In the genomic region with DNA sequence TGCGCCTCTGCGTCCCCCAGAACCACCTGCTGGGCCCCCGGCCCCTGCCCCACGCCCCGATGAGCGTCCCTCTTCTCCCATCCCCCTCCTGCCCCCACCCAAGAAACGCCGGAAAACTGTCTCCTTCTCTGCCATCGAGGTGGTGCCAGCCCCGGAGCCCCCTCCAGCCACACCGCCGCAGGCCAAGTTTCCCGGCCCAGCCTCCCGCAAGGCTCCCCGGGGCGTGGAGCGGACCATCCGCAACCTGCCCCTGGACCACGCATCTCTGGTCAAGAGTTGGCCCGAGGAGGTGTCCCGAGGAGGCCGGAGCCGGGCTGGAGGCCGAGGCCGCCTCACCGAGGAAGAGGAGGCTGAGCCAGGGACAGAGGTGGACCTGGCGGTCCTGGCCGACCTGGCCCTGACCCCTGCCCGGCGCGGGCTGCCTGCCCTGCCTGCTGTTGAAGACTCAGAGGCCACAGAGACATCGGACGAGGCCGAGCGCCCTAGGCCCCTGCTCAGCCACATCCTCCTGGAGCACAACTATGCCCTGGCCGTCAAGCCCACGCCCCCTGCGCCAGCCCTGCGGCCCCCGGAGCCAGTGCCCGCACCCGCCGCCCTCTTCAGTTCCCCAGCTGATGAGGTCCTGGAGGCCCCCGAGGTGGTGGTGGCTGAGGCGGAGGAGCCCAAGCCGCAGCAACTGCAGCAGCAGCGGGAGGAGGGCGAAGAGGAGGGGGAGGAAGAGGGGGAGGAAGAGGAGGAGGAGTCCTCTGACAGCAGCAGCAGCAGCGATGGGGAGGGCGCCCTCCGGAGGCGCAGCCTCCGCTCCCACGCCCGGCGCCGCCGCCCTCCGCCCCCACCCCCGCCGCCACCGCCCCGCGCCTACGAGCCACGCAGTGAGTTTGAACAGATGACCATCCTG, we compare ENCODE assay signal across 1 cellular context.
TF ChIP-seq lines count a peak whose summit lies in the region.

No MANE protein-coding gene starts in this region.

TF ChIP-seq in HEK293, 187 proteins besides CTCF, POLR2A, EP300 and RAD21 (continued from another document):
- no peak for TF ChIP-seq MEIS1 (CRISPR knock-in tag; IDR thresholded peaks at IDR 0.05; ENCODE audit: borderline replicate concordance)
- TF ChIP-seq ZSCAN16 (tag by site-specific recombination; IDR thresholded peaks at IDR 0.05), result no peak
- TF ChIP-seq, protein P1, sequence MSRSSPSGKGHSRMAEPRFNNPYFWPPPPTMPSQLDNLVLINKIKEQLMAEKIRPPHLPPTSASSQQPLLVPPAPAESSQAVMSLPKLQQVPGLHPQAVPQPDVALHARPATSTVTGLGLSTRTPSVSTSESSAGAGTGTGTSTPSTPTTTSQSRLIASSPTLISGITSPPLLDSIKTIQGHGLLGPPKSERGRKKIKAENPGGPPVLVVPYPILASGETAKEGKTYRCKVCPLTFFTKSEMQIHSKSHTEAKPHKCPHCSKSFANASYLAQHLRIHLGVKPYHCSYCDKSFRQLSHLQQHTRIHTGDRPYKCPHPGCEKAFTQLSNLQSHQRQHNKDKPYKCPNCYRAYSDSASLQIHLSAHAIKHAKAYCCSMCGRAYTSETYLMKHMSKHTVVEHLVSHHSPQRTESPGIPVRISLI (tag by site-specific recombination; IDR thresholded peaks at IDR 0.05), result no peak
- TF ChIP-seq GLIS1 (tag by site-specific recombination; IDR thresholded peaks at IDR 0.05), result no peak
- TF ChIP-seq ZNF350 (tag by site-specific recombination; IDR thresholded peaks at IDR 0.05), result no peak
- TF ChIP-seq, protein P2, sequence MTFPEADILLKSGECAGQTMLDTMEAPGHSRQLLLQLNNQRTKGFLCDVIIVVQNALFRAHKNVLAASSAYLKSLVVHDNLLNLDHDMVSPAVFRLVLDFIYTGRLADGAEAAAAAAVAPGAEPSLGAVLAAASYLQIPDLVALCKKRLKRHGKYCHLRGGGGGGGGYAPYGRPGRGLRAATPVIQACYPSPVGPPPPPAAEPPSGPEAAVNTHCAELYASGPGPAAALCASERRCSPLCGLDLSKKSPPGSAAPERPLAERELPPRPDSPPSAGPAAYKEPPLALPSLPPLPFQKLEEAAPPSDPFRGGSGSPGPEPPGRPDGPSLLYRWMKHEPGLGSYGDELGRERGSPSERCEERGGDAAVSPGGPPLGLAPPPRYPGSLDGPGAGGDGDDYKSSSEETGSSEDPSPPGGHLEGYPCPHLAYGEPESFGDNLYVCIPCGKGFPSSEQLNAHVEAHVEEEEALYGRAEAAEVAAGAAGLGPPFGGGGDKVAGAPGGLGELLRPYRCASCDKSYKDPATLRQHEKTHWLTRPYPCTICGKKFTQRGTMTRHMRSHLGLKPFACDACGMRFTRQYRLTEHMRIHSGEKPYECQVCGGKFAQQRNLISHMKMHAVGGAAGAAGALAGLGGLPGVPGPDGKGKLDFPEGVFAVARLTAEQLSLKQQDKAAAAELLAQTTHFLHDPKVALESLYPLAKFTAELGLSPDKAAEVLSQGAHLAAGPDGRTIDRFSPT (tag by site-specific recombination; IDR thresholded peaks at IDR 0.05), result 0 out of 2 replicates have a peak, but pooled peaks have one; percentile 32
- TF ChIP-seq, protein P3, sequence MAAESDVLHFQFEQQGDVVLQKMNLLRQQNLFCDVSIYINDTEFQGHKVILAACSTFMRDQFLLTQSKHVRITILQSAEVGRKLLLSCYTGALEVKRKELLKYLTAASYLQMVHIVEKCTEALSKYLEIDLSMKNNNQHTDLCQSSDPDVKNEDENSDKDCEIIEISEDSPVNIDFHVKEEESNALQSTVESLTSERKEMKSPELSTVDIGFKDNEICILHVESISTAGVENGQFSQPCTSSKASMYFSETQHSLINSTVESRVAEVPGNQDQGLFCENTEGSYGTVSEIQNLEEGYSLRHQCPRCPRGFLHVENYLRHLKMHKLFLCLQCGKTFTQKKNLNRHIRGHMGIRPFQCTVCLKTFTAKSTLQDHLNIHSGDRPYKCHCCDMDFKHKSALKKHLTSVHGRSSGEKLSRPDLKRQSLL (tag by site-specific recombination; IDR thresholded peaks at IDR 0.05), result no peak
- TF ChIP-seq, protein P4, sequence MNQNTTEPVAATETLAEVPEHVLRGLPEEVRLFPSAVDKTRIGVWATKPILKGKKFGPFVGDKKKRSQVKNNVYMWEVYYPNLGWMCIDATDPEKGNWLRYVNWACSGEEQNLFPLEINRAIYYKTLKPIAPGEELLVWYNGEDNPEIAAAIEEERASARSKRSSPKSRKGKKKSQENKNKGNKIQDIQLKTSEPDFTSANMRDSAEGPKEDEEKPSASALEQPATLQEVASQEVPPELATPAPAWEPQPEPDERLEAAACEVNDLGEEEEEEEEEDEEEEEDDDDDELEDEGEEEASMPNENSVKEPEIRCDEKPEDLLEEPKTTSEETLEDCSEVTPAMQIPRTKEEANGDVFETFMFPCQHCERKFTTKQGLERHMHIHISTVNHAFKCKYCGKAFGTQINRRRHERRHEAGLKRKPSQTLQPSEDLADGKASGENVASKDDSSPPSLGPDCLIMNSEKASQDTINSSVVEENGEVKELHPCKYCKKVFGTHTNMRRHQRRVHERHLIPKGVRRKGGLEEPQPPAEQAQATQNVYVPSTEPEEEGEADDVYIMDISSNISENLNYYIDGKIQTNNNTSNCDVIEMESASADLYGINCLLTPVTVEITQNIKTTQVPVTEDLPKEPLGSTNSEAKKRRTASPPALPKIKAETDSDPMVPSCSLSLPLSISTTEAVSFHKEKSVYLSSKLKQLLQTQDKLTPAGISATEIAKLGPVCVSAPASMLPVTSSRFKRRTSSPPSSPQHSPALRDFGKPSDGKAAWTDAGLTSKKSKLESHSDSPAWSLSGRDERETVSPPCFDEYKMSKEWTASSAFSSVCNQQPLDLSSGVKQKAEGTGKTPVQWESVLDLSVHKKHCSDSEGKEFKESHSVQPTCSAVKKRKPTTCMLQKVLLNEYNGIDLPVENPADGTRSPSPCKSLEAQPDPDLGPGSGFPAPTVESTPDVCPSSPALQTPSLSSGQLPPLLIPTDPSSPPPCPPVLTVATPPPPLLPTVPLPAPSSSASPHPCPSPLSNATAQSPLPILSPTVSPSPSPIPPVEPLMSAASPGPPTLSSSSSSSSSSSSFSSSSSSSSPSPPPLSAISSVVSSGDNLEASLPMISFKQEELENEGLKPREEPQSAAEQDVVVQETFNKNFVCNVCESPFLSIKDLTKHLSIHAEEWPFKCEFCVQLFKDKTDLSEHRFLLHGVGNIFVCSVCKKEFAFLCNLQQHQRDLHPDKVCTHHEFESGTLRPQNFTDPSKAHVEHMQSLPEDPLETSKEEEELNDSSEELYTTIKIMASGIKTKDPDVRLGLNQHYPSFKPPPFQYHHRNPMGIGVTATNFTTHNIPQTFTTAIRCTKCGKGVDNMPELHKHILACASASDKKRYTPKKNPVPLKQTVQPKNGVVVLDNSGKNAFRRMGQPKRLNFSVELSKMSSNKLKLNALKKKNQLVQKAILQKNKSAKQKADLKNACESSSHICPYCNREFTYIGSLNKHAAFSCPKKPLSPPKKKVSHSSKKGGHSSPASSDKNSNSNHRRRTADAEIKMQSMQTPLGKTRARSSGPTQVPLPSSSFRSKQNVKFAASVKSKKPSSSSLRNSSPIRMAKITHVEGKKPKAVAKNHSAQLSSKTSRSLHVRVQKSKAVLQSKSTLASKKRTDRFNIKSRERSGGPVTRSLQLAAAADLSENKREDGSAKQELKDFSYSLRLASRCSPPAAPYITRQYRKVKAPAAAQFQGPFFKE (tag by site-specific recombination; IDR thresholded peaks at IDR 0.05; ENCODE audit: borderline replicate concordance), result no peak
- TF ChIP-seq EGR2 (tag by site-specific recombination; IDR thresholded peaks at IDR 0.05; ENCODE audit: low read depth), result peak; percentile 44; the same call in 1 of the 2 replicates
- no peak for TF ChIP-seq KLF10 (tag by site-specific recombination; IDR thresholded peaks at IDR 0.05)
- no peak for TF ChIP-seq ZNF544 (tag by site-specific recombination; IDR thresholded peaks at IDR 0.05)
- TF ChIP-seq, protein P5, sequence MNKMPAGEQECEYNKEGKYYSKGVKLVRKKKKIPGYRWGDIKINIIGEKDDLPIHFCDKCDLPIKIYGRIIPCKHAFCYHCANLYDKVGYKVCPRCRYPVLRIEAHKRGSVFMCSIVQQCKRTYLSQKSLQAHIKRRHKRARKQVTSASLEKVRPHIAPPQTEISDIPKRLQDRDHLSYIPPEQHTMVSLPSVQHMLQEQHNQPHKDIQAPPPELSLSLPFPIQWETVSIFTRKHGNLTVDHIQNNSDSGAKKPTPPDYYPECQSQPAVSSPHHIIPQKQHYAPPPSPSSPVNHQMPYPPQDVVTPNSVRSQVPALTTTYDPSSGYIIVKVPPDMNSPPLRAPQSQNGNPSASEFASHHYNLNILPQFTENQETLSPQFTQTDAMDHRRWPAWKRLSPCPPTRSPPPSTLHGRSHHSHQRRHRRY (tag by site-specific recombination; IDR thresholded peaks at IDR 0.05), result no peak
- TF ChIP-seq ZNF624 (tag by site-specific recombination; IDR thresholded peaks at IDR 0.05), result no peak
